In the genomic region with DNA sequence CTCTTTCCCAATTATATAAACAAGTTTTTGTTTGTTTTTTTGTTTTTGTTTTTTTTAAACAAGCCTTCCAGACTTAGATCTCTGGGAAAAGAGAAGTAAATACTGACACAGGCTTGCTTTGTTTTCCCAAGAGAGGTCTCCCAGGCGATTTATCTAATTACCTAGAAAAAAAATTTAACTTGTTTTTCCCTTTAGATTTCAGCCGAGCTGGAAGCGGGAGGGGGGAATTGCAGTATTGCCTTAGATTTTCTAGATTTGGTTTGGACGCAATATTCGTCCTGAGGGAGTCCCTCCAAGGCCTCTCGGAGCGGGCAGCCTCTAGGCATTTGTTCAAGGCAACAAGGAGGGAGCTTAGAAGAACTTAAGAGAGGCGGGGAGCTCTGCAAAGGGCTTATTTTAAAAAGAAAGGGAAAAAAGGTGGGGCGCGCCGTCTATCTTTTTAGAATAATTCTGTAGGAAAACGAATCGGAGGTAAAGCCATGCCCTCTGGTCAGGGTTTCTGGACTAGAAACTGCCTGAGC, we compare ENCODE assay signal across 8 cellular contexts. TPM values are rescaled to one million over a fixed set of nuclear protein-coding genes. Genes with fewer than 3 reads are reported as not detected.
DNase-seq lines count a peak whose midpoint lies in the region; ATAC-seq and TF ChIP-seq lines count a peak whose summit lies in the region.

No MANE protein-coding gene starts in this region.

- H3K4me1 Mint-ChIP-seq in CD14-positive monocyte (peaks cover 46% of the 10 kb centered on the region), GM23338 (peaks cover 12% of the 10 kb centered on the region), T-helper 17 cell (peaks cover 24% of the 10 kb centered on the region)

- H3K27me3 ChIP-seq in GM23338 (ENCODE audit: insufficient read depth) (no peaks in the 10 kb centered on the region), gastroesophageal sphincter (no peaks in the 10 kb centered on the region), sigmoid colon (no peaks in the 10 kb centered on the region)

- H2AFZ ChIP-seq in GM23338 = peak overlapping the region; percentile 24; the same call in 1 of the 2 replicates

- ATAC-seq in GM23338 (peak; percentile 15), T-helper 17 cell (peak; percentile 35), gastroesophageal sphincter (peak; percentile 56), GM21367 (IDR thresholded peaks at IDR 0.05; ENCODE audit: unreplicated experiment) (no peak)

- H3K9me3 Mint-ChIP-seq in CD14-positive monocyte (no peaks in the 10 kb centered on the region), GM23338 (no peaks in the 10 kb centered on the region)

- peak in 1 of 2 donors; percentile 46 for TF ChIP-seq POLR2A in gastroesophageal sphincter (IDR thresholded peaks at IDR 0.05)
- TF ChIP-seq POLR2A in sigmoid colon (IDR thresholded peaks at IDR 0.05) = no peak

- DNase-seq in CD14-positive monocyte (ENCODE audit: low spot score) = no peak
- no peak for DNase-seq in GM23338 (ENCODE audit: low spot score)
- no peak for DNase-seq in T-helper 17 cell
- no peak for DNase-seq in sigmoid colon
- DNase-seq in NCI-H748 treated with DMSO at 0.1 percent for 48 hours (lab: John Stamatoyannopoulos, UW) = no peak
- DNase-seq in midbrain (lab: John Stamatoyannopoulos, UW) = no peak

- H3K27ac Mint-ChIP-seq in CD14-positive monocyte (peak overlapping the region; percentile 87 to 95 (median 94)), GM23338 (peak overlapping the region; percentile 98), T-helper 17 cell (peak overlapping the region; percentile 90)

- H3K4me3 ChIP-seq in GM23338 (peak overlapping the region; percentile 51), gastroesophageal sphincter (peak overlapping the region; percentile 94 to 95), sigmoid colon (peak overlapping the region; percentile 69 to 86 (median 78))

- no peak for TF ChIP-seq CTCF in CD14-positive monocyte (IDR thresholded peaks at IDR 0.05)
- TF ChIP-seq CTCF in GM23338 (conservative IDR thresholded peaks at IDR 0.05; ENCODE audit: low read depth in 2 of 2) = no peak
- no peak for TF ChIP-seq CTCF in gastroesophageal sphincter (IDR thresholded peaks at IDR 0.05)
- TF ChIP-seq CTCF in sigmoid colon (IDR thresholded peaks at IDR 0.05) = no peak

- H3K36me3 ChIP-seq in GM23338 (ENCODE audit: insufficient read depth) (no peaks in the 10 kb centered on the region), gastroesophageal sphincter (no peaks in the 10 kb centered on the region), sigmoid colon (no peaks in the 10 kb centered on the region)

- H3K27me3 Mint-ChIP-seq in CD14-positive monocyte (ENCODE audit: low read depth in 3 of 3) = peaks cover 0 to 2% (median 2%) of the 10 kb centered on the region in 3 donors
- H3K27me3 Mint-ChIP-seq in GM23338 (ENCODE audit: insufficient read depth, low read depth, poor library complexity) = peaks cover 4% of the 10 kb centered on the region
- H3K27me3 Mint-ChIP-seq in T-helper 17 cell = peaks cover 6% of the 10 kb centered on the region

- H3K9me3 ChIP-seq in T-helper 17 cell (ENCODE audit: control insufficient read depth, low read length, poor library complexity, severe bottlenecking) = no peaks in the 10 kb centered on the region
- no peaks in the 10 kb centered on the region for H3K9me3 ChIP-seq in gastroesophageal sphincter
- H3K9me3 ChIP-seq in sigmoid colon = no peaks in the 10 kb centered on the region

- peaks cover 8% of the 10 kb centered on the region for H3K4me1 ChIP-seq in GM23338 (ENCODE audit: insufficient read depth)
- H3K4me1 ChIP-seq in gastroesophageal sphincter = peaks cover 0 to 42% (median 21%) of the 10 kb centered on the region in 3 donors
- peaks cover 0 to 28% (median 21%) of the 10 kb centered on the region in 4 donors for H3K4me1 ChIP-seq in sigmoid colon

- intact Hi-C loops in CD14-positive monocyte (cut with micrococcal nuclease) (loop anchor here in 1 of 2 donors (5.0 kb wide), 1 partner anchor 61 kb away; a partner anchor contains a TSS), sigmoid colon (cut with DNase I) (loop anchor here (1.0 to 2.0 kb wide), 2 partner anchors 12 to 59 kb away; a partner anchor contains a TSS)

- peaks cover 0 to 2% of the 10 kb centered on the region in 2 donors for H3K36me3 Mint-ChIP-seq in CD14-positive monocyte
- no peaks in the 10 kb centered on the region for H3K36me3 Mint-ChIP-seq in GM23338 (ENCODE audit: low read depth)
- H3K36me3 Mint-ChIP-seq in T-helper 17 cell (ENCODE audit: low read depth) = no peaks in the 10 kb centered on the region

- H3K4me2 ChIP-seq in GM23338 = peak overlapping the region; percentile 78

- H3F3A ChIP-seq in GM23338 (replicated peaks; ENCODE audit: low read depth) = no peaks in the 10 kb centered on the region

- 1 to 3% methylated on average over 10 to 12 of the region's 13 CpGs for WGBS in gastroesophageal sphincter (ENCODE audit: low coverage in 1 of 2), 2 donors
- WGBS in sigmoid colon, 2 donors = 6 to 9% methylated on average over 13 of the region's 13 CpGs

- peak overlapping the region; percentile 89 to 96 for H3K4me3 Mint-ChIP-seq in CD14-positive monocyte
- peak overlapping the region; percentile 88 for H3K4me3 Mint-ChIP-seq in GM23338
- peak overlapping the region; percentile 94 for H3K4me3 Mint-ChIP-seq in T-helper 17 cell

- no peaks in the 10 kb centered on the region for H4K20me1 ChIP-seq in GM23338 (replicated peaks; ENCODE audit: insufficient read depth)

- H3K27ac ChIP-seq in GM23338 (ENCODE audit: low read depth) (peak overlapping the region; percentile 89), gastroesophageal sphincter (peak overlapping the region; percentile 90 to 95 (median 94)), sigmoid colon (peak overlapping the region; percentile 85 to 91 (median 88))

- H3K79me2 ChIP-seq in GM23338 (replicated peaks; ENCODE audit: insufficient read depth) = peaks cover 12% of the 10 kb centered on the region

- no peaks in the 10 kb centered on the region for H3K9me2 ChIP-seq in GM23338 (ENCODE audit: insufficient read depth)

- no peak for TF ChIP-seq EP300 in gastroesophageal sphincter (IDR thresholded peaks at IDR 0.05)
- no peak for TF ChIP-seq EP300 in sigmoid colon (IDR thresholded peaks at IDR 0.05)

TF ChIP-seq in GM23338, 12 proteins besides CTCF, POLR2A, EP300 and RAD21 (continues in another document):
- TF ChIP-seq, protein P1, sequence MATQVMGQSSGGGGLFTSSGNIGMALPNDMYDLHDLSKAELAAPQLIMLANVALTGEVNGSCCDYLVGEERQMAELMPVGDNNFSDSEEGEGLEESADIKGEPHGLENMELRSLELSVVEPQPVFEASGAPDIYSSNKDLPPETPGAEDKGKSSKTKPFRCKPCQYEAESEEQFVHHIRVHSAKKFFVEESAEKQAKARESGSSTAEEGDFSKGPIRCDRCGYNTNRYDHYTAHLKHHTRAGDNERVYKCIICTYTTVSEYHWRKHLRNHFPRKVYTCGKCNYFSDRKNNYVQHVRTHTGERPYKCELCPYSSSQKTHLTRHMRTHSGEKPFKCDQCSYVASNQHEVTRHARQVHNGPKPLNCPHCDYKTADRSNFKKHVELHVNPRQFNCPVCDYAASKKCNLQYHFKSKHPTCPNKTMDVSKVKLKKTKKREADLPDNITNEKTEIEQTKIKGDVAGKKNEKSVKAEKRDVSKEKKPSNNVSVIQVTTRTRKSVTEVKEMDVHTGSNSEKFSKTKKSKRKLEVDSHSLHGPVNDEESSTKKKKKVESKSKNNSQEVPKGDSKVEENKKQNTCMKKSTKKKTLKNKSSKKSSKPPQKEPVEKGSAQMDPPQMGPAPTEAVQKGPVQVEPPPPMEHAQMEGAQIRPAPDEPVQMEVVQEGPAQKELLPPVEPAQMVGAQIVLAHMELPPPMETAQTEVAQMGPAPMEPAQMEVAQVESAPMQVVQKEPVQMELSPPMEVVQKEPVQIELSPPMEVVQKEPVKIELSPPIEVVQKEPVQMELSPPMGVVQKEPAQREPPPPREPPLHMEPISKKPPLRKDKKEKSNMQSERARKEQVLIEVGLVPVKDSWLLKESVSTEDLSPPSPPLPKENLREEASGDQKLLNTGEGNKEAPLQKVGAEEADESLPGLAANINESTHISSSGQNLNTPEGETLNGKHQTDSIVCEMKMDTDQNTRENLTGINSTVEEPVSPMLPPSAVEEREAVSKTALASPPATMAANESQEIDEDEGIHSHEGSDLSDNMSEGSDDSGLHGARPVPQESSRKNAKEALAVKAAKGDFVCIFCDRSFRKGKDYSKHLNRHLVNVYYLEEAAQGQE (IDR thresholded peaks at IDR 0.05; ENCODE audit: unreplicated experiment) = no peak
- TF ChIP-seq, protein P2, sequence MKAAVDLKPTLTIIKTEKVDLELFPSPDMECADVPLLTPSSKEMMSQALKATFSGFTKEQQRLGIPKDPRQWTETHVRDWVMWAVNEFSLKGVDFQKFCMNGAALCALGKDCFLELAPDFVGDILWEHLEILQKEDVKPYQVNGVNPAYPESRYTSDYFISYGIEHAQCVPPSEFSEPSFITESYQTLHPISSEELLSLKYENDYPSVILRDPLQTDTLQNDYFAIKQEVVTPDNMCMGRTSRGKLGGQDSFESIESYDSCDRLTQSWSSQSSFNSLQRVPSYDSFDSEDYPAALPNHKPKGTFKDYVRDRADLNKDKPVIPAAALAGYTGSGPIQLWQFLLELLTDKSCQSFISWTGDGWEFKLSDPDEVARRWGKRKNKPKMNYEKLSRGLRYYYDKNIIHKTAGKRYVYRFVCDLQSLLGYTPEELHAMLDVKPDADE (IDR thresholded peaks at IDR 0.05) = no peak
- TF ChIP-seq ZNF331 (CRISPR knock-in tag; IDR thresholded peaks at IDR 0.05; ENCODE audit: low read depth) (no peak), CREB1 (CRISPR knock-in tag; IDR thresholded peaks at IDR 0.05; ENCODE audit: low read depth) (no peak)

RNA-seq across cellular contexts. Expression of a gene that starts 0.5 kb away (rescaled TPM):
- polyA plus RNA-seq in CD14-positive monocyte (1 to 10 TPM; 7.2 to 8.4 TPM), GM23338 (2016; fragmentation: Nextera tagmentation; extraction: Ambion mirVana) (21.9 and 24.0 TPM in 2 replicates), sigmoid colon (10 to 100 TPM in 2 of 3 donors, 1 to 10 TPM in 1; 6.2 to 70.4 (median 22.8) TPM)
- 36.6 and 66.0 TPM in 2 replicates for total RNA-seq in GM23338 (2014; rRNA removed; shearing (Covaris generic))
- total RNA-seq in T-helper 17 cell (10 to 100 TPM; 70.1 to 70.2 TPM), gastroesophageal sphincter (10 to 100 TPM; 31.0 to 50.3 (median 42.8) TPM), sigmoid colon (10 to 100 TPM; 15.3 to 74.8 (median 32.4) TPM)

RNA-seq across cellular contexts. Expression of a gene that starts 50.5 kb away (rescaled TPM):
- polyA plus RNA-seq in CD14-positive monocyte (100 to 1,000 TPM; 262 to 338 TPM), GM23338 (2016; fragmentation: Nextera tagmentation; extraction: Ambion mirVana) (89.0 and 99.9 TPM in 2 replicates), sigmoid colon (10 to 100 TPM; 56.5 to 94.4 (median 77.4) TPM)
- total RNA-seq in GM23338 (2014; rRNA removed; shearing (Covaris generic)) = 112 and 121 TPM in 2 replicates
- total RNA-seq in T-helper 17 cell (100 to 1,000 TPM; 112 to 117 TPM), gastroesophageal sphincter (100 to 1,000 TPM in 2 of 4 donors, 10 to 100 TPM in 2; 80.6 to 113 (median 97.6) TPM), sigmoid colon (100 to 1,000 TPM in 1 of 4 donors, 10 to 100 TPM in 3; 75.3 to 103 (median 84.4) TPM)

RNA-seq across cellular contexts. Expression of a gene that starts 59.4 kb away (rescaled TPM):
- polyA plus RNA-seq in CD14-positive monocyte = not detected
- total RNA-seq in GM23338 (2014; rRNA removed; shearing (Covaris generic)) = 17.7 and 21.5 TPM in 2 replicates
- polyA plus RNA-seq in GM23338 (2016; fragmentation: Nextera tagmentation; extraction: Ambion mirVana) = 4.7 and 4.9 TPM in 2 replicates
- total RNA-seq in T-helper 17 cell = under 1 TPM; 0.08 to 0.40 TPM
- 10 to 100 TPM; 13.7 to 46.0 (median 15.6) TPM for total RNA-seq in gastroesophageal sphincter
- total RNA-seq in sigmoid colon = 10 to 100 TPM in 3 of 4 donors, 1 to 10 TPM in 1; 10.0 to 14.7 (median 10.2) TPM
- polyA plus RNA-seq in sigmoid colon = 10 to 100 TPM in 1 of 3 donors, 1 to 10 TPM in 2; 4.8 to 12.9 (median 7.4) TPM

Comparison
In these comparisons a context has a peak if more than half of its experiments do, and no peak if none do; other contexts are left out.
1. RNA of a gene that starts 59.4 kb away (total RNA-seq): 17.7 to 21.5 TPM in GM23338, 13.7 to 46.0 TPM in gastroesophageal sphincter and 10.0 to 14.7 TPM in sigmoid colon; 0.08 to 0.40 TPM in T-helper 17 cell; every median in the first group is over 4 times any median in the second.
2. Peak in every context shown above with its lines, with median percentiles within 50 percentile points of each other: H3K27ac Mint-ChIP-seq, H3K4me3 Mint-ChIP-seq, H3K27ac ChIP-seq and H3K4me3 ChIP-seq.